ENCODE assay signal across 18 cellular contexts in the genomic region with DNA sequence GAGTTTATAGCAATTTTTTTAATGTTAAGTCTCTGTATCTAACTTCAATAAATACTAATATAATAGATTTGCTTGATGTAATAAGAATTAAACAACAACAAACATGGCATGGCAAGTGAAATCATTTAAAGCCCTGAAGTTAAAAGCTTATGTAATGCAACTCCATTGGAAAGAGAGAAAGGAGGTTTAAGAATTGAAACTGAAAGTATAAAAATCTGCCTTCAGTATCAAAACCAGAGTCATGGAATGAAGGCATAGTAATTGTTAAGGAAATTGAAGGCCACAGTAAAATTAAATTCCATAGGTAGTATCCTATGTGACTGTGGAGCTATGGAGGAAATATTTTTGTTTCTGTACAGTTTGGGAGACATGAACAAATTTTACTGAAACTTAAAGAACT. TPM values are rescaled to one million over a fixed set of nuclear protein-coding genes. Genes with fewer than 3 reads are reported as not detected.
A peak's percentile ranks its signal among the peaks of the same experiment; 100 is the strongest.
DNase-seq lines count a peak whose midpoint lies in the region; ATAC-seq and TF ChIP-seq lines count a peak whose summit lies in the region.
"Had no signal": no experiment of that assay in that cellular context is flagged by ENCODE, and none has a peak within 500 bp of the region (broad histone marks: within the 10 kb centered on the region; RNA-seq: fewer than 3 reads in every experiment).

No MANE protein-coding gene starts in this region.

- H2AFZ ChIP-seq in ACC112 (ENCODE audit: low read length, unreplicated experiment) (peak overlapping the region; percentile 76), DND-41 (ENCODE audit: low read depth, low read length) (peak overlapping the region; percentile 80)

- H3K9me3 ChIP-seq in DND-41 (ENCODE audit: insufficient read depth, low read length, severe bottlenecking) (no peaks in the 10 kb centered on the region), T-helper 17 cell (ENCODE audit: control insufficient read depth, low read length, poor library complexity, severe bottlenecking) (no peaks in the 10 kb centered on the region), body of pancreas (no peaks in the 10 kb centered on the region)
- H3K9me3 ChIP-seq: BLaER1 treated with 17β-estradiol and CSF1 and Interleukin-3, amounts not matched to agents 10 nM and 100 nM; upper lobe of right lung had no signal

- peak overlapping the region; percentile 58 for H3K4me3 Mint-ChIP-seq in T-helper 17 cell
- H3K4me3 Mint-ChIP-seq: IgD-negative memory B cell had no signal

- intact Hi-C loops in body of pancreas (cut with DNase I): no loop called here

- DNase-seq in DND-41 (no peak), T-helper 17 cell (no peak), kidney glomerular epithelial cell (lab: John Stamatoyannopoulos, UW) (peak; percentile 8), body of pancreas (no peak), NCI-H345 treated with DMSO at 0.1 percent for 48 hours (lab: John Stamatoyannopoulos, UW; ENCODE audit: unreplicated experiment) (no peak), SIG-M5 (lab: John Stamatoyannopoulos, UW) (no peak)
- DNase-seq: activated CD4-positive, alpha-beta T cell treated with anti-CD3 and anti-CD28 coated beads, Interleukin-2, amount 50 U/mL, for 1 hour; activated gamma-delta T cell treated with Interleukin-2 at 50 U/mL for 16 hours; caudate nucleus; EL; head of caudate nucleus; NCI-H1436; NCI-H446; upper lobe of right lung had no signal

- peaks cover 5% of the 10 kb centered on the region for H3K27me3 Mint-ChIP-seq in T-helper 17 cell
- H3K27me3 Mint-ChIP-seq: IgD-negative memory B cell had no signal

- H3K27me3 ChIP-seq in ACC112 (ENCODE audit: insufficient read depth, low read length) (no peaks in the 10 kb centered on the region), DND-41 (ENCODE audit: insufficient read depth, low read length, poor library complexity) (no peaks in the 10 kb centered on the region), body of pancreas (no peaks in the 10 kb centered on the region)
- H3K27me3 ChIP-seq: BLaER1 treated with 17β-estradiol and CSF1 and Interleukin-3, amounts not matched to agents 10 nM and 100 nM; upper lobe of right lung had no signal

- peaks cover 22% of the 10 kb centered on the region for H3K4me1 Mint-ChIP-seq in T-helper 17 cell

- ATAC-seq in DND-41 (ENCODE audit: insufficient read depth, low read depth) (peak; percentile 82), T-helper 17 cell (no peak), GM18867 (IDR thresholded peaks at IDR 0.05; ENCODE audit: unreplicated experiment) (no peak), body of pancreas (no peak)
- ATAC-seq: upper lobe of right lung had no signal

- H3K27ac Mint-ChIP-seq in T-helper 17 cell: peak overlapping the region; percentile 88
- H3K27ac Mint-ChIP-seq: IgD-negative memory B cell had no signal

- no peak for TF ChIP-seq CTCF in DND-41 (IDR thresholded peaks at IDR 0.05; ENCODE audit: borderline replicate concordance, extremely low read depth, low read length, poor library complexity, severe bottlenecking)
- TF ChIP-seq CTCF in body of pancreas (IDR thresholded peaks at IDR 0.05): no peak

- H3K4me2 ChIP-seq in DND-41 (ENCODE audit: insufficient read depth, low read length): peak overlapping the region; percentile 59
- H3K4me2 ChIP-seq: BLaER1 treated with 17β-estradiol and CSF1 and Interleukin-3, amounts not matched to agents 10 nM and 100 nM had no signal

- TF ChIP-seq POLR2A in body of pancreas (IDR thresholded peaks at IDR 0.05): no peak

- no peaks in the 10 kb centered on the region for H3K36me3 Mint-ChIP-seq in T-helper 17 cell (ENCODE audit: low read depth)
- H3K36me3 Mint-ChIP-seq: IgD-negative memory B cell had no signal

- H3K36me3 ChIP-seq in ACC112 (ENCODE audit: insufficient read depth, low read length) (no peaks in the 10 kb centered on the region), DND-41 (ENCODE audit: insufficient read depth, low read length) (no peaks in the 10 kb centered on the region), body of pancreas (replicated peaks in 1 of 2; ENCODE audit: insufficient read depth in 1 of 2, low read depth in 2 of 2) (no peaks in the 10 kb centered on the region)
- H3K36me3 ChIP-seq: BLaER1 treated with 17β-estradiol and CSF1 and Interleukin-3, amounts not matched to agents 10 nM and 100 nM; upper lobe of right lung had no signal

- peaks cover 7% of the 10 kb centered on the region for H3K4me1 ChIP-seq in ACC112 (ENCODE audit: control insufficient read depth, insufficient read depth, low read length, unreplicated experiment)
- peaks cover 11% of the 10 kb centered on the region for H3K4me1 ChIP-seq in DND-41 (ENCODE audit: insufficient read depth, low read length)
- no peaks in the 10 kb centered on the region for H3K4me1 ChIP-seq in body of pancreas
- H3K4me1 ChIP-seq: BLaER1 treated with 17β-estradiol and CSF1 and Interleukin-3, amounts not matched to agents 10 nM and 100 nM; upper lobe of right lung had no signal

- H3K27ac ChIP-seq in ACC112 (ENCODE audit: low read depth, low read length) (no peak overlapping the region), DND-41 (ENCODE audit: low read length) (peak overlapping the region; percentile 45), body of pancreas (no peak overlapping the region)
- H3K27ac ChIP-seq: BLaER1 treated with 17β-estradiol and CSF1 and Interleukin-3, amounts not matched to agents 10 nM and 100 nM; upper lobe of right lung had no signal

- no peaks in the 10 kb centered on the region for H4K20me1 ChIP-seq in DND-41 (ENCODE audit: insufficient read depth, low read length)
- H4K20me1 ChIP-seq: BLaER1 treated with 17β-estradiol and CSF1 and Interleukin-3, amounts not matched to agents 10 nM and 100 nM had no signal

- H3K4me3 ChIP-seq in ACC112 (ENCODE audit: low read depth, low read length): peak overlapping the region; percentile 30
- H3K4me3 ChIP-seq in DND-41 (ENCODE audit: low read depth in 1 of 2, low read length in 2 of 2): peak overlapping the region in 1 of 2 experiments; percentile 0; a peak in 1 of 4 replicates
- no peak overlapping the region for H3K4me3 ChIP-seq in body of pancreas
- H3K4me3 ChIP-seq: BLaER1 treated with 17β-estradiol and CSF1 and Interleukin-3, amounts not matched to agents 10 nM and 100 nM; upper lobe of right lung had no signal

- H3K9ac ChIP-seq in DND-41 (ENCODE audit: low read depth, low read length): peak overlapping the region; percentile 25; the same call in 1 of the 2 replicates
- H3K9ac ChIP-seq: BLaER1 treated with 17β-estradiol and CSF1 and Interleukin-3, amounts not matched to agents 10 nM and 100 nM had no signal

- H3K79me2 ChIP-seq in ACC112 (ENCODE audit: control insufficient read depth, insufficient read depth, low read length, unreplicated experiment): no peaks in the 10 kb centered on the region
- H3K79me2 ChIP-seq in DND-41 (ENCODE audit: insufficient read depth, low read length): no peaks in the 10 kb centered on the region

RNA-seq across cellular contexts. Expression of a gene that starts 55.1 kb away (rescaled TPM):
- total RNA-seq in T-helper 17 cell: 100 to 1,000 TPM in 1 of 2 donors, 10 to 100 TPM in 1; 66.4 to 125 TPM
- 100 to 1,000 TPM in 1 of 2 donors, 10 to 100 TPM in 1; 64.1 to 222 TPM for total RNA-seq in body of pancreas
